ENCODE assay signal across 8 cellular contexts in the genomic region with DNA sequence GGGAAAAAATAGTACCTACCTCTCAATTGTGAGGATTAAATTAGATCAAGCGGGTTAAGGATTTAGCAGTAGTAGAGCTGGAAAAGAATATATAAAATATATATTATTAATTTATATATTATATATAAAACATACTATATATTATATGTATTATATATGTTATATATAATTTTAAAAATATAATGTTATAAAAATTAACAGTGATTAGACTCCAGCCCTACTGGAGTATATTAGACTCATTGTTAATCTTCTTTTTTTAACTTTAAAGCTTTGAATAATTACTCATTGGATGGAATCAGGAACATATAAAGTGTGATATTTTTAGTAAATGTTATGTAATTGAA. TPM values are rescaled to one million over a fixed set of nuclear protein-coding genes. Genes with fewer than 3 reads are reported as not detected.
DNase-seq lines count a peak whose midpoint lies in the region; ATAC-seq, FAIRE-seq and TF ChIP-seq lines count a peak whose summit lies in the region.

No MANE protein-coding gene starts in this region.

- no peaks in the 10 kb centered on the region for H3K9me3 ChIP-seq in heart left ventricle
- no peaks in the 10 kb centered on the region for H3K9me3 ChIP-seq in GM12878 (replicated peaks; ENCODE audit: control insufficient read depth, insufficient read depth, low read length)

- H3K18ac ChIP-seq in mesendoderm (ENCODE audit: low read length) = no peak overlapping the region

- peak overlapping the region; percentile 99 for H3K4me3 Mint-ChIP-seq in type B pancreatic cell

- H3K27me3 Mint-ChIP-seq in type B pancreatic cell = no peaks in the 10 kb centered on the region

- H2BK5ac ChIP-seq in mesendoderm (ENCODE audit: low read length) = no peak overlapping the region

- H4K8ac ChIP-seq in mesendoderm (ENCODE audit: low read depth, low read length) = no peak overlapping the region

- H4K20me1 ChIP-seq in GM12878 (ENCODE audit: control insufficient read depth, insufficient read depth) = no peaks in the 10 kb centered on the region

- 52 to 74% (median 60%) methylated on average over 1 of the region's 1 CpG for WGBS in heart left ventricle, 4 donors
- WGBS in GM12878 (ENCODE audit: insufficient coverage, insufficient replicate concordance, low lambda C conversion rate, missing lambda C conversion rate) = 0% methylated on average over 1 of the region's 1 CpG
- WGBS in mesendoderm (ENCODE audit: extremely low coverage, insufficient coverage, low lambda C conversion rate) = no CpG with 5 or more reads among the region's 1 CpG

- no peak overlapping the region for H2BK15ac ChIP-seq in mesendoderm (replicated peaks; ENCODE audit: low read depth)

- H3K4me2 ChIP-seq in GM12878 (ENCODE audit: control insufficient read depth, insufficient read depth) = peak overlapping the region; percentile 85
- H3K4me2 ChIP-seq in mesendoderm (ENCODE audit: low read length) = no peak overlapping the region

- TF ChIP-seq POLR2A in heart left ventricle (IDR thresholded peaks at IDR 0.05) (no peak), GM12878 (IDR thresholded peaks at IDR 0.05; ENCODE audit: low read depth, low read length) (no peak)

- TF ChIP-seq EP300 in GM12878 (IDR thresholded peaks at IDR 0.05; ENCODE audit: borderline replicate concordance in 1 of 2, control insufficient read depth in 1 of 2, low read depth in 2 of 2, low read length in 2 of 2) = no peak

- no peaks in the 10 kb centered on the region for H3K9me3 Mint-ChIP-seq in type B pancreatic cell

- DNase-seq in heart left ventricle (no peak), left cardiac atrium (no peak), GM12878 (ENCODE audit: low read depth, low spot score) (no peak), mesendoderm (no peak), type B pancreatic cell (ENCODE audit: extremely low spot score, unreplicated experiment) (no peak), HTR-8/SVneo (ENCODE audit: insufficient read length, low spot score) (no peak), frontal cortex (ENCODE audit: low spot score in 2 of 2) (no peak)

- H3K79me1 ChIP-seq in mesendoderm (ENCODE audit: low read length) = peaks cover 4% of the 10 kb centered on the region

- no peak overlapping the region for H2AK5ac ChIP-seq in mesendoderm (ENCODE audit: low read length)

- BruUV-seq in GM12878 (replicated peaks; lab: Mats Ljungman, UMichigan) = no TSS peak

- H3K4me1 Mint-ChIP-seq in type B pancreatic cell (ENCODE audit: unreplicated experiment) = peaks cover 12% of the 10 kb centered on the region

- H3K27me3 ChIP-seq in heart left ventricle (no peaks in the 10 kb centered on the region), GM12878 (replicated peaks in 1 of 2; ENCODE audit: control insufficient read depth in 2 of 2, insufficient read depth in 2 of 2, low read length in 1 of 2) (no peaks in the 10 kb centered on the region), mesendoderm (ENCODE audit: insufficient read depth, low read length, poor library complexity) (no peaks in the 10 kb centered on the region)

- no peak for ATAC-seq in heart left ventricle
- no peak for ATAC-seq in left cardiac atrium
- no peak for ATAC-seq in GM12878
- no peak for ATAC-seq in HG03039 (IDR thresholded peaks at IDR 0.05; ENCODE audit: unreplicated experiment)

- no peak for TF ChIP-seq CTCF in heart left ventricle (IDR thresholded peaks at IDR 0.05)
- no peak for TF ChIP-seq CTCF in GM12878 (IDR thresholded peaks at IDR 0.05 in 2 of 3, conservative IDR thresholded peaks at IDR 0.05 in 1 of 3; ENCODE audit: control insufficient read depth in 2 of 3, extremely low read depth in 1 of 3, insufficient read depth in 1 of 3, low read depth in 3 of 3, low read length in 3 of 3)
- no peak for TF ChIP-seq CTCF in type B pancreatic cell (conservative IDR thresholded peaks at IDR 0.05)

- RAD21 ChIA-PET in GM12878 (lab: Charles Lee; ENCODE audit: unreplicated experiment) = interaction anchor here (0.6 to 2.1 kb wide), 10 partner anchors 10 to 1614 kb away, joined by 3 to 7 read pairs (median 4); no protein-coding TSS in a partner anchor

- in situ Hi-C loops in GM12878 (cut with MboI) = no loop called here

- H4K5ac ChIP-seq in mesendoderm (ENCODE audit: low read length) = no peak overlapping the region

- peak overlapping the region; percentile 99 for H3K27ac Mint-ChIP-seq in type B pancreatic cell

- peaks cover 5% of the 10 kb centered on the region for H3K36me3 Mint-ChIP-seq in type B pancreatic cell

- intact Hi-C loops in heart left ventricle (cut with DNase I) (loop anchor here in 6 of 10 donors (5.0 to 10.0 kb wide), 4 partner anchors 60 to 225 kb away; a partner anchor contains a TSS), left cardiac atrium (cut with DNase I) (loop anchor here in 1 of 2 donors (10.0 kb wide), 1 partner anchor 203 kb away; no protein-coding TSS in a partner anchor), GM12878 (cut with micrococcal nuclease; ENCODE audit: unreplicated experiment) (no loop called here)

- CTCF ChIA-PET in GM12878 (lab: Yijun Ruan, JAX) = interaction anchor here (0.7 to 2.3 kb wide), 10 partner anchors 9 to 486 kb away, joined by 3 to 13 read pairs (median 3); a partner anchor contains a TSS

- SMC1A ChIA-PET in GM12878 (lab: Charles Lee; ENCODE audit: uncharacterized antibody, unreplicated experiment) = interaction anchor here (0.6 to 1.5 kb wide), 10 partner anchors 18 to 445 kb away, joined by 3 to 8 read pairs (median 3); a partner anchor contains a TSS

- no peak overlapping the region for H2BK120ac ChIP-seq in mesendoderm (ENCODE audit: low read depth, low read length)

- no peak for TF ChIP-seq RAD21 in GM12878 (IDR thresholded peaks at IDR 0.05; ENCODE audit: insufficient read depth, low read depth, low read length)

- H3K79me2 ChIP-seq in GM12878 (ENCODE audit: control insufficient read depth, insufficient read depth, low read length) (peaks cover 25% of the 10 kb centered on the region), mesendoderm (ENCODE audit: control insufficient read depth, insufficient read depth, low read length) (peaks cover 4% of the 10 kb centered on the region)

- POLR2A ChIA-PET in GM12878 (lab: Charles Lee) = interaction anchor here (0.6 to 1.9 kb wide), 7 partner anchors 208 to 1692 kb away, joined by 3 to 5 read pairs (median 4); a partner anchor contains a TSS

- H3K56ac ChIP-seq in mesendoderm (ENCODE audit: low read length) = peak overlapping the region; percentile 67

- peak overlapping the region; percentile 97 for H2AFZ ChIP-seq in GM12878 (ENCODE audit: control insufficient read depth, low read depth, low read length)

- H3K9ac ChIP-seq in GM12878 (ENCODE audit: control insufficient read depth, insufficient read depth, low read length) (peak overlapping the region; percentile 98), mesendoderm (ENCODE audit: low read length) (no peak overlapping the region)

- no peak overlapping the region for H3K4ac ChIP-seq in mesendoderm (ENCODE audit: low read depth, low read length)

- H3K4me3 ChIP-seq in heart left ventricle (peak overlapping the region in 7 of 12 donors; percentile 67 to 93 (median 87)), GM12878 (no peak overlapping the region), mesendoderm (ENCODE audit: low read length) (no peak overlapping the region)

- FAIRE-seq in GM12878 (lab: Jason Lieb, UNC) = no peak
- FAIRE-seq in HTR-8/SVneo (lab: Jason Lieb, UNC) = no peak
- FAIRE-seq in frontal cortex (lab: Jason Lieb, UNC) = no peak

- H3K36me3 ChIP-seq in heart left ventricle (peaks cover 0 to 51% (median 41%) of the 10 kb centered on the region in 9 donors), GM12878 (ENCODE audit: control insufficient read depth in 2 of 2, insufficient read depth in 2 of 2, low read length in 1 of 2) (peaks cover 0 to 6% of the 10 kb centered on the region in 2 experiments; a peak in 3 of 4 replicates), mesendoderm (ENCODE audit: control insufficient read depth, insufficient read depth, low read length) (no peaks in the 10 kb centered on the region)

- H3K23ac ChIP-seq in mesendoderm (ENCODE audit: low read length) = no peak overlapping the region

- H3K27ac ChIP-seq in heart left ventricle (peak overlapping the region; percentile 90 to 99 (median 97)), GM12878 (ENCODE audit: control insufficient read depth, insufficient read depth) (peak overlapping the region; percentile 100), mesendoderm (ENCODE audit: low read depth, low read length) (no peak overlapping the region)

- peaks cover 5 to 43% (median 28%) of the 10 kb centered on the region in 12 donors for H3K4me1 ChIP-seq in heart left ventricle
- peaks cover 4% of the 10 kb centered on the region; the same call in 1 of the 2 replicates for H3K4me1 ChIP-seq in GM12878 (ENCODE audit: control insufficient read depth, insufficient read depth, low read length)
- H3K4me1 ChIP-seq in mesendoderm (ENCODE audit: control insufficient read depth, low read depth, low read length) = no peaks in the 10 kb centered on the region

RNA-seq across cellular contexts. Expression of a gene that starts 0.4 kb away (rescaled TPM):
- total RNA-seq in heart left ventricle (10 to 100 TPM; 58.9 to 96.9 (median 69.1) TPM), left cardiac atrium (10 to 100 TPM; 63.6 to 68.9 TPM), GM12878 (2014; rRNA removed) (81.9 and 86.2 TPM in 2 replicates), GM12878 (2014; rRNA removed; fragmentation: Illumina TruSeq; extraction: Trizol) (73.2 and 77.4 TPM in 2 replicates), GM12878 (2021) (72.9 and 75.5 TPM in 2 replicates), type B pancreatic cell (ENCODE audit: low replicate concordance) (35.9 and 44.0 TPM in 2 replicates), frontal cortex (21.6 TPM)
- polyA plus RNA-seq in heart left ventricle (100 to 1,000 TPM in 1 of 2 donors, 10 to 100 TPM in 1; 76.8 to 153 TPM), GM12878 (2011; rRNA removed) (39.4 and 61.6 TPM in 2 replicates), GM12878 (2014; fragmentation: Illumina TruSeq; extraction: Trizol) (14.3 and 46.5 TPM in 2 replicates), GM12878 (2014; fragmentation: Nextera tagmentation; extraction: Ambion mirVana) (10 to 100 TPM in 1 of 2 experiments, 1 to 10 TPM in 1; 3.1 to 14.9 TPM), GM12878 (2014; rRNA removed) (78.3 and 107 TPM in 2 replicates), GM12878 (2016; fragmentation: Nextera tagmentation; extraction: Ambion mirVana) (10 to 100 TPM; 86.3 to 98.7 TPM)
- 2.3 and 4.9 TPM in 2 replicates for total RNA-seq in GM12878 (2013; cell fraction: nucleolus; rRNA removed)
- 36.4 TPM for polyA plus RNA-seq in GM12878 (2011; ENCODE audit: low read depth)
- polyA plus RNA-seq in GM12878 (2011; cell fraction: cytosol; rRNA removed) = 108 and 146 TPM in 2 replicates
- 42.6 and 53.5 TPM in 2 replicates for polyA plus RNA-seq in GM12878 (2011; cell fraction: nucleus; rRNA removed)
- polyA plus RNA-seq in GM12878 (2012) = 44.9 and 55.2 TPM in 2 replicates
- 6.1 and 12.8 TPM in 2 replicates for polyA minus RNA-seq in GM12878 (2011; rRNA and poly(A)+ RNA removed)
- polyA minus RNA-seq in GM12878 (2011; cell fraction: cytosol; rRNA and poly(A)+ RNA removed) = 7.8 and 10.6 TPM in 2 replicates
- polyA minus RNA-seq in GM12878 (2011; cell fraction: nucleus; rRNA and poly(A)+ RNA removed) = 5.4 and 7.7 TPM in 2 replicates
- 66.5 TPM for polyA plus RNA-seq in mesendoderm (2013, experiment 1 of 2)
- polyA plus RNA-seq in mesendoderm (2013, experiment 2 of 2) = 68.8 TPM

RNA-seq across cellular contexts. Expression of a gene that starts 0.6 kb away (rescaled TPM):
- 10 to 100 TPM in 6 of 9 donors, 1 to 10 TPM in 3; 8.8 to 28.7 (median 13.8) TPM for total RNA-seq in heart left ventricle
- 10 to 100 TPM; 11.6 to 22.1 TPM for polyA plus RNA-seq in heart left ventricle
- total RNA-seq in left cardiac atrium = 10 to 100 TPM; 12.6 to 12.7 TPM
- total RNA-seq in GM12878 (2013; cell fraction: nucleolus; rRNA removed) = 58.3 and 70.4 TPM in 2 replicates
- total RNA-seq in GM12878 (2014; rRNA removed) = 29.4 and 29.6 TPM in 2 replicates
- total RNA-seq in GM12878 (2014; rRNA removed; fragmentation: Illumina TruSeq; extraction: Trizol) = 8.7 and 11.5 TPM in 2 replicates
- 24.7 and 27.0 TPM in 2 replicates for total RNA-seq in GM12878 (2021)
- 8.7 TPM for polyA plus RNA-seq in GM12878 (2011; ENCODE audit: low read depth)
- 5.8 and 13.4 TPM in 2 replicates for polyA plus RNA-seq in GM12878 (2011; rRNA removed)
- polyA plus RNA-seq in GM12878 (2011; cell fraction: cytosol; rRNA removed) = 21.6 and 28.8 TPM in 2 replicates
- polyA plus RNA-seq in GM12878 (2011; cell fraction: nucleus; rRNA removed) = 80.2 and 82.1 TPM in 2 replicates
- polyA plus RNA-seq in GM12878 (2012) = 21.4 and 25.3 TPM in 2 replicates
- 1.9 and 8.8 TPM in 2 replicates for polyA plus RNA-seq in GM12878 (2014; fragmentation: Illumina TruSeq; extraction: Trizol)
- under 1 TPM; 0.31 to 0.91 TPM for polyA plus RNA-seq in GM12878 (2014; fragmentation: Nextera tagmentation; extraction: Ambion mirVana)
- polyA plus RNA-seq in GM12878 (2014; rRNA removed) = 36.4 and 40.4 TPM in 2 replicates
- polyA plus RNA-seq in GM12878 (2016; fragmentation: Nextera tagmentation; extraction: Ambion mirVana) = 10 to 100 TPM; 23.2 to 27.3 TPM
- 8.6 and 22.0 TPM in 2 replicates for polyA minus RNA-seq in GM12878 (2011; rRNA and poly(A)+ RNA removed)
- 9.4 and 10.7 TPM in 2 replicates for polyA minus RNA-seq in GM12878 (2011; cell fraction: cytosol; rRNA and poly(A)+ RNA removed)
- polyA minus RNA-seq in GM12878 (2011; cell fraction: nucleus; rRNA and poly(A)+ RNA removed) = 22.6 and 33.4 TPM in 2 replicates
- 13.1 TPM for polyA plus RNA-seq in mesendoderm (2013, experiment 1 of 2)
- 14.3 TPM for polyA plus RNA-seq in mesendoderm (2013, experiment 2 of 2)
- 25.1 and 28.5 TPM in 2 replicates for total RNA-seq in type B pancreatic cell (ENCODE audit: low replicate concordance)
- total RNA-seq in frontal cortex = 12.6 TPM

RNA-seq across cellular contexts. Expression of a gene that starts 9.9 kb away (rescaled TPM):
- total RNA-seq in heart left ventricle = not detected
- polyA plus RNA-seq in heart left ventricle = not detected
- total RNA-seq in left cardiac atrium = not detected
- total RNA-seq in GM12878 (2013; cell fraction: nucleolus; rRNA removed) = not detected in 2 replicates
- total RNA-seq in GM12878 (2014; rRNA removed) = not detected in 2 replicates
- total RNA-seq in GM12878 (2014; rRNA removed; fragmentation: Illumina TruSeq; extraction: Trizol) = not detected in 2 replicates
- not detected in 2 replicates for total RNA-seq in GM12878 (2021)
- polyA plus RNA-seq in GM12878 (2011; ENCODE audit: low read depth) = not detected
- not detected in 2 replicates for polyA plus RNA-seq in GM12878 (2011; rRNA removed)
- polyA plus RNA-seq in GM12878 (2011; cell fraction: cytosol; rRNA removed) = not detected in 2 replicates
- polyA plus RNA-seq in GM12878 (2011; cell fraction: nucleus; rRNA removed) = not detected in 2 replicates
- not detected in 2 replicates for polyA plus RNA-seq in GM12878 (2012)
- not detected in 2 replicates for polyA plus RNA-seq in GM12878 (2014; fragmentation: Illumina TruSeq; extraction: Trizol)
- not detected for polyA plus RNA-seq in GM12878 (2014; fragmentation: Nextera tagmentation; extraction: Ambion mirVana)
- polyA plus RNA-seq in GM12878 (2014; rRNA removed) = not detected in 2 replicates
- polyA plus RNA-seq in GM12878 (2016; fragmentation: Nextera tagmentation; extraction: Ambion mirVana) = not detected
- not detected in 2 replicates for polyA minus RNA-seq in GM12878 (2011; rRNA and poly(A)+ RNA removed)
- not detected in 2 replicates for polyA minus RNA-seq in GM12878 (2011; cell fraction: cytosol; rRNA and poly(A)+ RNA removed)
- polyA minus RNA-seq in GM12878 (2011; cell fraction: nucleus; rRNA and poly(A)+ RNA removed) = not detected in 2 replicates
- polyA plus RNA-seq in mesendoderm (2013, experiment 1 of 2) = not detected
- not detected for polyA plus RNA-seq in mesendoderm (2013, experiment 2 of 2)
- total RNA-seq in type B pancreatic cell (ENCODE audit: low replicate concordance) = not detected in 2 replicates
- total RNA-seq in frontal cortex = under 0.01 TPM

RNA-seq across cellular contexts. Expression of a gene that starts 24.1 kb away (rescaled TPM):
- 1 to 10 TPM in 4 of 9 donors, under 1 TPM in 5; 0.20 to 8.9 (median 0.70) TPM for total RNA-seq in heart left ventricle
- polyA plus RNA-seq in heart left ventricle = under 1 TPM; 0.57 to 1.00 TPM
- 1 to 10 TPM in 1 of 2 donors, under 1 TPM in 1; 0.92 to 1.4 TPM for total RNA-seq in left cardiac atrium
- total RNA-seq in GM12878 (2013; cell fraction: nucleolus; rRNA removed) = 4.8 and 7.6 TPM in 2 replicates
- 1.8 and 1.9 TPM in 2 replicates for total RNA-seq in GM12878 (2014; rRNA removed)
- 0.37 and 0.72 TPM in 2 replicates for total RNA-seq in GM12878 (2014; rRNA removed; fragmentation: Illumina TruSeq; extraction: Trizol)
- 1.6 and 1.8 TPM in 2 replicates for total RNA-seq in GM12878 (2021)
- polyA plus RNA-seq in GM12878 (2011; ENCODE audit: low read depth) = 0.35 TPM
- 1.4 and 2.2 TPM in 2 replicates for polyA plus RNA-seq in GM12878 (2011; rRNA removed)
- polyA plus RNA-seq in GM12878 (2011; cell fraction: cytosol; rRNA removed) = 3.2 and 5.0 TPM in 2 replicates
- polyA plus RNA-seq in GM12878 (2011; cell fraction: nucleus; rRNA removed) = 7.0 and 7.2 TPM in 2 replicates
- 0.41 and 1.4 TPM in 2 replicates for polyA plus RNA-seq in GM12878 (2012)
- 0.38 TPM in 1 of 2 replicates, not detected in the other for polyA plus RNA-seq in GM12878 (2014; fragmentation: Illumina TruSeq; extraction: Trizol)
- not detected for polyA plus RNA-seq in GM12878 (2014; fragmentation: Nextera tagmentation; extraction: Ambion mirVana)
- polyA plus RNA-seq in GM12878 (2014; rRNA removed) = 1.6 TPM in 2 replicates
- polyA plus RNA-seq in GM12878 (2016; fragmentation: Nextera tagmentation; extraction: Ambion mirVana) = under 1 TPM; 0.24 to 0.71 TPM
- polyA minus RNA-seq in GM12878 (2011; rRNA and poly(A)+ RNA removed) = 2.3 and 2.6 TPM in 2 replicates
- 1.4 and 2.9 TPM in 2 replicates for polyA minus RNA-seq in GM12878 (2011; cell fraction: cytosol; rRNA and poly(A)+ RNA removed)
- polyA minus RNA-seq in GM12878 (2011; cell fraction: nucleus; rRNA and poly(A)+ RNA removed) = 2.2 TPM in 2 replicates
- 6.0 TPM for polyA plus RNA-seq in mesendoderm (2013, experiment 1 of 2)
- polyA plus RNA-seq in mesendoderm (2013, experiment 2 of 2) = 5.2 TPM
- 1.6 and 1.7 TPM in 2 replicates for total RNA-seq in type B pancreatic cell (ENCODE audit: low replicate concordance)
- 15.5 TPM for total RNA-seq in frontal cortex

RNA-seq across cellular contexts. Expression of a gene that starts 53.9 kb away (rescaled TPM):
- total RNA-seq in heart left ventricle (under 1 TPM in 2 of 9 donors, not detected in 7; 0.41 to 0.48 TPM), left cardiac atrium (under 1 TPM in 1 of 2 donors, not detected in 1; 0.32 TPM), GM12878 (2014; rRNA removed) (not detected in 2 replicates), GM12878 (2014; rRNA removed; fragmentation: Illumina TruSeq; extraction: Trizol) (not detected in 2 replicates), GM12878 (2021) (0.16 and 0.41 TPM in 2 replicates), type B pancreatic cell (ENCODE audit: low replicate concordance) (20.0 and 53.8 TPM in 2 replicates), frontal cortex (not detected)
- polyA plus RNA-seq in heart left ventricle (under 1 TPM in 1 of 2 donors, not detected in 1; 0.06 TPM), GM12878 (2011; rRNA removed) (0.06 and 0.18 TPM in 2 replicates), GM12878 (2014; fragmentation: Illumina TruSeq; extraction: Trizol) (not detected in 2 replicates), GM12878 (2014; fragmentation: Nextera tagmentation; extraction: Ambion mirVana) (not detected), GM12878 (2014; rRNA removed) (0.03 and 0.04 TPM in 2 replicates), GM12878 (2016; fragmentation: Nextera tagmentation; extraction: Ambion mirVana) (1 to 10 TPM in 1 of 2 experiments, not detected in 1; 1.2 TPM)
- not detected in 2 replicates for total RNA-seq in GM12878 (2013; cell fraction: nucleolus; rRNA removed)
- polyA plus RNA-seq in GM12878 (2011; ENCODE audit: low read depth) = not detected
- 0.07 and 0.12 TPM in 2 replicates for polyA plus RNA-seq in GM12878 (2011; cell fraction: cytosol; rRNA removed)
- 0.19 and 0.51 TPM in 2 replicates for polyA plus RNA-seq in GM12878 (2011; cell fraction: nucleus; rRNA removed)
- polyA plus RNA-seq in GM12878 (2012) = 0.18 TPM in 1 of 2 replicates, not detected in the other
- polyA minus RNA-seq in GM12878 (2011; rRNA and poly(A)+ RNA removed) = 0.05 TPM in 1 of 2 replicates, not detected in the other
- polyA minus RNA-seq in GM12878 (2011; cell fraction: cytosol; rRNA and poly(A)+ RNA removed) = 0.80 TPM in 1 of 2 replicates, not detected in the other
- 0.48 TPM in 1 of 2 replicates, not detected in the other for polyA minus RNA-seq in GM12878 (2011; cell fraction: nucleus; rRNA and poly(A)+ RNA removed)
- polyA plus RNA-seq in mesendoderm (2013, experiment 1 of 2) = 4.2 TPM
- 3.8 TPM for polyA plus RNA-seq in mesendoderm (2013, experiment 2 of 2)

Comparison
In these comparisons a context has a peak if more than half of its experiments do, and no peak if none do; other contexts are left out.
1. H3K4me3 ChIP-seq: peak in heart left ventricle (7 of 12); none in GM12878 (single experiment) and mesendoderm (single experiment).